ENCODE assay signal across 8 cellular contexts in the genomic region with DNA sequence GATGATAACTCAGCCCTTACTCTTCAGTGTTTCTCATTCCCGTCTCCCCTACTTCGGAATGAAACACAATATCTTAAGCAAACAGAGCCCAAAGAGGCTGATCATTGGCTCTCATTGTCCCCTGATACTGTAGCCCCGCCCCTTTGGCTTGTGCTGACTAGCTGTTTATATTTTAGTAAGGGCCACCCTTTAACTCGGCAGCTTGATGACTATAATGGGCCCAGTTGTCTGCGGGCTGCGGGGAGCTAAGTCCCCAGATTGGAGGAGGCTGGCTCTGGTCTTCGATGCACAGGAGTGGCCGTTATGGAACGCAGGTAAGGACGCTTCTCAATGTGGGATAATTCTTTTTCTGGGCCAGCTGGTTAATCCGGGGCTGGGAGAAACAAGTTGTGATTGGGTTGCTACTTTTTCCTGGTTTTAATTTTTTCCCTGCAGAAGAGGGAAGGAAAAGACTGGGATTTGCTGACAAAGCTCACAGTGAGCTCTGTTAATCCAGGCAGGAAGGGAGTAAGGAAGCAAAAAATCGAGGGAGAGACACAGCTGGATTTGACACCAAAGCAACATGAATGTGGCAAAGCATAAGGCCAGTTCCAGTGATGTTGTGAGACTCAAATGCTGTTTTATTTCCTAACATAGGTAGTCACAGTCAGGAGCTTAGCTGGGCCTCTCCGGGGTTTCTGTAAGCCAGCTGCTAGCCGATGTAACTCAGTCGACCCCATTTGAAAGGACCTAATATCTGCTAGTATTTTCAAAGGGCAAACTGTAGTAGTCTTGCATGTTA. TPM values are rescaled to one million over a fixed set of nuclear protein-coding genes. Genes with fewer than 3 reads are reported as not detected.
DNase-seq lines count a peak whose midpoint lies in the region; ATAC-seq and TF ChIP-seq lines count a peak whose summit lies in the region.

A gene (plus strand): TSS at position 197 of the 781 bp plus-strand sequence. CDS start 88 bp downstream, at position 285.

- no peak within 1 kb of the TSS for H2AK5ac ChIP-seq in trophoblast cell (ENCODE audit: low read length)

- H3K79me2 ChIP-seq in trophoblast cell (ENCODE audit: control insufficient read depth, insufficient read depth, low read length, poor library complexity): no peaks in the 10 kb centered on the region

- ATAC-seq in GM18511 (IDR thresholded peaks at IDR 0.05; ENCODE audit: unreplicated experiment) (peak; percentile 42), heart right ventricle (peak; percentile 81 to 94 (median 88))

- peaks cover 11% of the 10 kb centered on the region for H3K4me1 ChIP-seq in adipocyte (ENCODE audit: control insufficient read depth, insufficient read depth, low read length)
- peaks cover 0 to 32% (median 3%) of the 10 kb centered on the region in 9 donors for H3K4me1 ChIP-seq in heart right ventricle
- peaks cover 10 to 15% of the 10 kb centered on the region in 2 experiments for H3K4me1 ChIP-seq in trophoblast cell (ENCODE audit: control insufficient read depth in 1 of 2, insufficient read depth in 2 of 2, low read length in 2 of 2)

- no peak within 1 kb of the TSS for H3K23ac ChIP-seq in trophoblast cell (ENCODE audit: low read length)

- no peak within 1 kb of the TSS for H4K91ac ChIP-seq in trophoblast cell (ENCODE audit: low read depth, low read length)

- no peak for TF ChIP-seq CTCF in heart right ventricle (IDR thresholded peaks at IDR 0.05)

- no peak within 1 kb of the TSS for H2BK120ac ChIP-seq in trophoblast cell (ENCODE audit: insufficient read depth, low read length, poor library complexity)

- H3K4ac ChIP-seq in trophoblast cell (ENCODE audit: low read depth, low read length): no peak within 1 kb of the TSS

- H3K79me1 ChIP-seq in trophoblast cell (ENCODE audit: low read length): no peaks in the 10 kb centered on the region

- peak within 1 kb of the TSS; percentile 20 for H3K9ac ChIP-seq in adipocyte (ENCODE audit: low read length)
- H3K9ac ChIP-seq in trophoblast cell (ENCODE audit: low read length): no peak within 1 kb of the TSS

- H3K27ac ChIP-seq in heart right ventricle (peak within 1 kb of the TSS in 6 of 10 donors; percentile 8 to 56 (median 37)), trophoblast cell (ENCODE audit: low read depth, low read length) (no peak within 1 kb of the TSS)

- H2BK12ac ChIP-seq in trophoblast cell (ENCODE audit: low read length): no peak within 1 kb of the TSS

- H3K4me3 ChIP-seq in adipocyte (ENCODE audit: low read length) (peak within 1 kb of the TSS; percentile 53), heart right ventricle (peak within 1 kb of the TSS in 9 of 10 donors; percentile 22 to 50 (median 40)), trophoblast cell (ENCODE audit: low read depth, low read length) (no peak within 1 kb of the TSS), MG63 (no peak within 1 kb of the TSS)

- no peak within 1 kb of the TSS for H4K8ac ChIP-seq in trophoblast cell (ENCODE audit: low read depth, low read length)

- H2BK5ac ChIP-seq in trophoblast cell (ENCODE audit: low read depth, low read length, poor library complexity): no peak within 1 kb of the TSS

- no peak within 1 kb of the TSS for H4K12ac ChIP-seq in trophoblast cell (ENCODE audit: low read depth, low read length)

- H3K27me3 ChIP-seq in adipocyte (replicated peaks; ENCODE audit: control insufficient read depth, insufficient read depth, low read length) (peaks cover 14% of the 10 kb centered on the region), heart right ventricle (no peaks in the 10 kb centered on the region), trophoblast cell (ENCODE audit: insufficient read depth, low read length) (no peaks in the 10 kb centered on the region), MG63 (no peaks in the 10 kb centered on the region)

- H3K14ac ChIP-seq in trophoblast cell (ENCODE audit: low read length): no peak within 1 kb of the TSS

- no peak within 1 kb of the TSS for H2AFZ ChIP-seq in trophoblast cell (ENCODE audit: insufficient read depth, low read length, poor library complexity)

- H3K36me3 ChIP-seq in adipocyte (ENCODE audit: control insufficient read depth, insufficient read depth, low read length, severe bottlenecking) (no peaks in the 10 kb centered on the region), heart right ventricle (no peaks in the 10 kb centered on the region), trophoblast cell (ENCODE audit: control insufficient read depth in 1 of 2, insufficient read depth in 2 of 2, low read length in 2 of 2) (no peaks in the 10 kb centered on the region), MG63 (no peaks in the 10 kb centered on the region)

- no peak within 1 kb of the TSS for H3K18ac ChIP-seq in trophoblast cell (ENCODE audit: low read length)

- H3K4me2 ChIP-seq in trophoblast cell (ENCODE audit: low read length): peak within 1 kb of the TSS; percentile 52

- intact Hi-C loops in heart right ventricle (cut with DNase I): loop anchor here in 9 of 10 donors (5.0 to 10.0 kb wide), 5 partner anchors 38 to 113 kb away; no protein-coding TSS in a partner anchor

- no peaks in the 10 kb centered on the region for H3K9me3 ChIP-seq in adipocyte (ENCODE audit: control insufficient read depth, low read length)
- H3K9me3 ChIP-seq in heart right ventricle: no peaks in the 10 kb centered on the region
- H3K9me3 ChIP-seq in trophoblast cell (ENCODE audit: insufficient read depth, low read depth, low read length): no peaks in the 10 kb centered on the region
- H3K9me3 ChIP-seq in MG63: no peaks in the 10 kb centered on the region

- 13 to 16% methylated on average over 15 of the region's 15 CpGs for WGBS in heart right ventricle, 2 donors
- no CpG with 5 or more reads among the region's 15 CpGs for WGBS in trophoblast cell (ENCODE audit: extremely low coverage, insufficient coverage, insufficient read length)

- DNase-seq in M059J (ENCODE audit: low read depth) (peak; percentile 91), adipocyte (ENCODE audit: low read depth) (no peak), heart right ventricle (peak; percentile 58 to 80), trophoblast cell (no peak), MG63 (no peak), SW 1271 (lab: John Stamatoyannopoulos, UW) (no peak), GDM1 (lab: John Stamatoyannopoulos, UW) (no peak)

RNA-seq across cellular contexts. Expression of the gene that starts here (rescaled TPM):
- total RNA-seq in M059J (2014; rRNA removed; shearing (Covaris generic)): 13.2 and 18.4 TPM in 2 replicates
- 10 to 100 TPM; 15.2 to 33.2 (median 20.7) TPM for total RNA-seq in heart right ventricle
- 1 to 10 TPM; 2.8 to 8.2 TPM for polyA plus RNA-seq in heart right ventricle
- polyA plus RNA-seq in trophoblast cell (2013): 3.4 and 4.1 TPM in 2 replicates
- total RNA-seq in MG63 (2014; rRNA removed; shearing (Covaris generic); ENCODE audit: low replicate concordance): 7.0 and 10.5 TPM in 2 replicates

Comparison
In these comparisons a context has a peak if more than half of its experiments do, and no peak if none do; other contexts are left out.
1. DNase-seq: peak in M059J (single experiment) and heart right ventricle (2 of 2); none in adipocyte (single experiment), trophoblast cell (0 of 2), MG63 (single experiment), SW 1271 (0 of 2) and GDM1 (single experiment).
2. H3K4me3 ChIP-seq: peak in adipocyte (single experiment) and heart right ventricle (9 of 10); none in trophoblast cell (single experiment) and MG63 (single experiment).